ENCODE assay signal across 24 cellular contexts in genomic region chrX:4978613-4979012, GRCh38.
"Had no signal": no experiment of that assay in that cellular context is flagged by ENCODE, and none has a peak within 500 bp of the region (broad histone marks: within the 10 kb centered on the region; RNA-seq: fewer than 3 reads in every experiment).

No MANE protein-coding gene starts in this region.

- H3K27ac ChIP-seq: left ventricle myocardium inferior, ovary, prostate gland, skin epidermis, spleen, suprapubic skin, thoracic aorta, tibial artery, upper lobe of right lung had no signal

- H3K27me3 ChIP-seq: ovary, spleen, suprapubic skin, tibial artery, upper lobe of right lung had no signal

- DNase-seq: hippocampal formation; left ventricle myocardium inferior; mesendoderm; naive thymus-derived CD4-positive, alpha-beta T cell; ovary; posterior cingulate gyrus; retina; right cardiac atrium; spleen; stimulated activated CD4-positive, alpha-beta T cell treated with anti-CD3 and anti-CD28 coated beads, Interleukin-4, amount 100 ng/mL, for 24 hours; stimulated activated naive CD4-positive, alpha-beta T cell; tibial artery; trophoblast cell; upper lobe of right lung had no signal

- H3K4me3 ChIP-seq: left ventricle myocardium inferior, lung, ovary, prostate gland, skin epidermis, spleen, suprapubic skin, thoracic aorta, tibial artery, upper lobe of right lung had no signal

- H3K4me1 ChIP-seq: left ventricle myocardium inferior, prostate gland, spleen, suprapubic skin, tibial artery, upper lobe of right lung had no signal

- ATAC-seq: naive thymus-derived CD4-positive, alpha-beta T cell; natural killer cell treated with Interleukin-12 subunit alpha and Interleukin-12 subunit beta and Interleukin-15 and Interleukin-18, amount 100 ng/mL, for 72 hours; right cardiac atrium; sciatic nerve; stimulated activated effector memory CD8-positive, alpha-beta T cell treated with anti-CD3 and anti-CD28 coated beads, Interleukin-12 subunit alpha, Interleukin-12 subunit beta, amount 100 ng/mL, for 72 hours; upper lobe of right lung had no signal

- FAIRE-seq: islet of Langerhans, urothelium cell line had no signal

- H3K36me3 ChIP-seq: left ventricle myocardium inferior, ovary, prostate gland, spleen, suprapubic skin, thoracic aorta, tibial artery, upper lobe of right lung had no signal

- H3K9me3 ChIP-seq: left ventricle myocardium inferior, ovary, prostate gland, suprapubic skin, thoracic aorta, upper lobe of right lung had no signal
